Comparison of ENCODE assay signal across 1 cellular context in the genomic region with DNA sequence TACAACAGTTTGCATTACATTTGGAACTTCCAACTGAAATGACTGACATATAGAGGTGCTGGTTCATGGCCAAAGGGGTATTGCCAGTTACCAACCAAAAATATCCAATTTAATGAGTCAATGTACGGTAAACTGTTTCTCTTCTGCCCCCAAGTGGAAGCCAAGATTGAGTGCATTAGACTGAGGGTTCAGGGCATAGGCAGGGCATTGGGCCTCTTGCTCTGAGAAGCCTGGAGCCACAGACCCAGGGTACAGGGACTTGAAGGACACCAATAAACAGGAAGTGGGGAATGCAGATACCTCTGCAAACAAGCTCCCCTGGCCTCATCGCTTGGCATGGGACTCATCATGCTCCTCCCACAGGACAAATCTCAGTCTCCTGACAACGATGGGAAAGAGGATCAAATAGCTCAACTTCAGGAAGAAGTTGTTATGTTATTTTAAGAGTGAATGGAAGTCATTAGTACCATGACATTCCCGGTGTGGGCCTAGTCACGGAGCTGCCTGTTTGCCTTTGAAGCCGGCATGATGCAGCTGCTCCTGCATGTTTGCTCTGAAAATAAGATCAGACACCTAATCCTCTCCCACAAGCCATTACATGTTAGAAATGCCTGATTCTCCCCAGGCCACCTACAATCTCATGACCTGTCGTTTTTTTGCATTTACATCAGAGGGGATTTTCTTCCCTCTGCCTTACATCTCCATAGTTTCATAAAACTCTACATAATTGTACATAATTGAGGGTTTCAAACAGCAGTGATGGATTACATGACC.
TF ChIP-seq lines count a peak whose summit lies in the region.

No MANE protein-coding gene starts in this region.

TF ChIP-seq in H1, 55 proteins besides CTCF, POLR2A, EP300 and RAD21 (continued from another document):
- TF ChIP-seq, protein P1, sequence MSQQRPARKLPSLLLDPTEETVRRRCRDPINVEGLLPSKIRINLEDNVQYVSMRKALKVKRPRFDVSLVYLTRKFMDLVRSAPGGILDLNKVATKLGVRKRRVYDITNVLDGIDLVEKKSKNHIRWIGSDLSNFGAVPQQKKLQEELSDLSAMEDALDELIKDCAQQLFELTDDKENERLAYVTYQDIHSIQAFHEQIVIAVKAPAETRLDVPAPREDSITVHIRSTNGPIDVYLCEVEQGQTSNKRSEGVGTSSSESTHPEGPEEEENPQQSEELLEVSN (IDR thresholded peaks at IDR 0.05): no peak
- TF ChIP-seq CBX8 (IDR thresholded peaks at IDR 0.05; ENCODE audit: borderline replicate concordance, low read depth, low read length) (no peak), BCL11A (IDR thresholded peaks at IDR 0.05; ENCODE audit: low read depth in 2 of 2, low read length in 2 of 2) (no peak), CEBPB (IDR thresholded peaks at IDR 0.05; ENCODE audit: low read depth, low read length) (no peak), RXRA (IDR thresholded peaks at IDR 0.05; ENCODE audit: insufficient read depth, low read depth, low read length) (no peak), YY1 (IDR thresholded peaks at IDR 0.05; ENCODE audit: low read depth, low read length) (no peak), CBX5 (IDR thresholded peaks at IDR 0.05; ENCODE audit: low read depth, low read length) (no peak)
